ENCODE assay signal across 8 cellular contexts in the genomic region with DNA sequence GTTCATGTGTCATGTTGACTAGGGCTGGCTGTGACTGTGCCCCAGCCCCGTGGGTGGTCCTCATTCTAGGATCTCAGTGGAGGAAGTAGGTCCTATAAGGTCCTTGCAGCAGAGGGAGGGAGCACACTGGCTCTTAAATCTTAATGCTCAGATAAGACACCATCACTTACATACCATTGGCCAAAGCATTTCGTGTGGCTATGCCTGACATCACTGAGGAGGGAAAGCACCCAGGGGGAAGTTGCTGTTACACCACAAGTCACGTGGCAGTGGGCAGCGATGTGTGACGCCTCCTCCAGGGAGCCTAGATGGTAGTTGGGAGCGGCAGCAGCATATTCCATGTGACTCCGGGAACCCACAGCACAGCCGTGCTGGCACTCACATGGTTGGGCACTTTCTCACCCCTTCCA.
A peak's percentile ranks its signal among the peaks of the same experiment; 100 is the strongest.
DNase-seq lines count a peak whose midpoint lies in the region; ATAC-seq and TF ChIP-seq lines count a peak whose summit lies in the region.

No MANE protein-coding gene starts in this region.

- no peaks in the 10 kb centered on the region for H3K79me2 ChIP-seq in osteoblast (ENCODE audit: insufficient read depth, low read length)

- H3K9me3 Mint-ChIP-seq in Caco-2 (ENCODE audit: unreplicated experiment): no peaks in the 10 kb centered on the region

- H4K20me1 ChIP-seq in osteoblast (ENCODE audit: insufficient read depth, low read length): peaks cover 20% of the 10 kb centered on the region

- ATAC-seq in GM19467 (IDR thresholded peaks at IDR 0.05; ENCODE audit: unreplicated experiment) (peak; percentile 56), HG03558 (IDR thresholded peaks at IDR 0.05; ENCODE audit: extremely low read depth, unreplicated experiment) (peak; percentile 69)

- TF ChIP-seq CTCF in Caco-2 (IDR thresholded peaks at IDR 0.05; ENCODE audit: insufficient read depth in 1 of 2, low read depth in 1 of 2, low read length in 1 of 2, severe bottlenecking in 1 of 2, unreplicated experiment in 1 of 2): no peak
- no peak for TF ChIP-seq CTCF in epithelial cell of esophagus (IDR thresholded peaks at IDR 0.05; ENCODE audit: insufficient read depth, low read depth, low read length, missing control alignments)
- TF ChIP-seq CTCF in osteoblast (IDR thresholded peaks at IDR 0.05; ENCODE audit: extremely low read depth, low read depth, low read length): no peak

- H2AFZ ChIP-seq in osteoblast (ENCODE audit: low read length): no peak overlapping the region

- POLR2A ChIA-PET in Caco-2 (lab: Charles Lee): no interaction called here

- H3K4me2 ChIP-seq in osteoblast (ENCODE audit: insufficient read depth, low read length): no peak overlapping the region

- H3K27ac ChIP-seq in osteoblast (ENCODE audit: low read depth, low read length): no peak overlapping the region

- H3K4me1 ChIP-seq in Caco-2: peaks cover 18% of the 10 kb centered on the region
- no peaks in the 10 kb centered on the region for H3K4me1 ChIP-seq in osteoblast (ENCODE audit: insufficient read depth, low read length)

- H3K4me3 Mint-ChIP-seq in Caco-2 (ENCODE audit: unreplicated experiment): no peak overlapping the region

- DNase-seq in Caco-2: no peak
- peak; percentile 19 for DNase-seq in epithelial cell of esophagus (ENCODE audit: low read depth)
- no peak for DNase-seq in osteoblast (ENCODE audit: insufficient read length, low spot score, missing footprints)
- no peak for DNase-seq in medulla oblongata (ENCODE audit: extremely low spot score)
- DNase-seq in SKM-1 treated with dmso at 0.1 percent for 144 hours (lab: John Stamatoyannopoulos, UW; ENCODE audit: unreplicated experiment): no peak
- DNase-seq in NCI-H345 treated with DMSO at 0.1 percent for 48 hours (lab: John Stamatoyannopoulos, UW; ENCODE audit: unreplicated experiment): no peak

- no peak overlapping the region for H3K4me3 ChIP-seq in Caco-2 (ENCODE audit: low read depth, low read length)
- no peak overlapping the region for H3K4me3 ChIP-seq in epithelial cell of esophagus (ENCODE audit: low read length)
- no peak overlapping the region for H3K4me3 ChIP-seq in osteoblast (ENCODE audit: insufficient read depth, low read length)

- H3K36me3 Mint-ChIP-seq in Caco-2 (ENCODE audit: insufficient read depth, unreplicated experiment): peaks cover 68% of the 10 kb centered on the region

- H3K9me3 ChIP-seq in Caco-2 (no peaks in the 10 kb centered on the region), osteoblast (ENCODE audit: low read depth, low read length) (no peaks in the 10 kb centered on the region)

- H3K27me3 ChIP-seq in Caco-2 (replicated peaks; ENCODE audit: control insufficient read depth, insufficient read depth, low read length): no peaks in the 10 kb centered on the region
- H3K27me3 ChIP-seq in osteoblast (ENCODE audit: insufficient read depth, low read length): no peaks in the 10 kb centered on the region

- peaks cover 19% of the 10 kb centered on the region for H3K4me1 Mint-ChIP-seq in Caco-2 (ENCODE audit: low read depth, unreplicated experiment)

- H3K27ac Mint-ChIP-seq in Caco-2 (ENCODE audit: unreplicated experiment): peak overlapping the region; percentile 77

- CTCF ChIA-PET in Caco-2 (lab: Charles Lee): no interaction called here

- no TSS peak for BruUV-seq in Caco-2 (replicated peaks; lab: Mats Ljungman, UMichigan)

- no peaks in the 10 kb centered on the region for H3K27me3 Mint-ChIP-seq in Caco-2 (ENCODE audit: insufficient read depth, unreplicated experiment)

- intact Hi-C loops in Caco-2 (cut with micrococcal nuclease; ENCODE audit: unreplicated experiment): loop anchor here (5.0 kb wide), 2 partner anchors 35 to 40 kb away; no protein-coding TSS in a partner anchor

- H3K36me3 ChIP-seq in Caco-2 (ENCODE audit: control insufficient read depth, insufficient read depth, low read length): no peaks in the 10 kb centered on the region
- no peaks in the 10 kb centered on the region for H3K36me3 ChIP-seq in osteoblast (ENCODE audit: insufficient read depth, low read length)
